8 cellular contexts compared by ENCODE assay signal in genomic region chr5:98770158-98770910, GRCh38. TPM values are rescaled to one million over a fixed set of nuclear protein-coding genes. Genes with fewer than 3 reads are reported as not detected.
A peak's percentile ranks its signal among the peaks of the same experiment; 100 is the strongest.
DNase-seq lines count a peak whose midpoint lies in the region; ATAC-seq and TF ChIP-seq lines count a peak whose summit lies in the region.

No MANE protein-coding gene starts in this region.

- H3K36me3 ChIP-seq in NT2/D1 (ENCODE audit: insufficient read depth, insufficient read length, low read length) (no peaks in the 10 kb centered on the region), prostate gland (no peaks in the 10 kb centered on the region)

- TF ChIP-seq CTCF in prostate gland (IDR thresholded peaks at IDR 0.05) = no peak

- peaks cover 35% of the 10 kb centered on the region for H3K4me1 Mint-ChIP-seq in activated naive CD8-positive, alpha-beta T cell treated with anti-CD3 and anti-CD28 coated beads, Interleukin-2, amount 10 ng/mL, durations not matched to agents 7 days and 5 days

- H3K4me1 ChIP-seq in NT2/D1 (ENCODE audit: insufficient read depth, insufficient read length) (peaks cover 6% of the 10 kb centered on the region), right cardiac atrium (ENCODE audit: control insufficient read depth, insufficient read depth, low read length) (no peaks in the 10 kb centered on the region), prostate gland (replicated peaks) (no peaks in the 10 kb centered on the region)

- H3K4me3 Mint-ChIP-seq in activated naive CD8-positive, alpha-beta T cell treated with anti-CD3 and anti-CD28 coated beads, Interleukin-2, amount 10 ng/mL, durations not matched to agents 7 days and 5 days = peak overlapping the region; percentile 95

- H3K27me3 ChIP-seq in NT2/D1 (ENCODE audit: insufficient read depth, insufficient read length) = peaks cover 19% of the 10 kb centered on the region
- H3K27me3 ChIP-seq in right cardiac atrium (ENCODE audit: control insufficient read depth, insufficient read depth) = no peaks in the 10 kb centered on the region
- no peaks in the 10 kb centered on the region for H3K27me3 ChIP-seq in prostate gland (replicated peaks; ENCODE audit: insufficient read depth)

- ATAC-seq in GM19452 (IDR thresholded peaks at IDR 0.05; ENCODE audit: unreplicated experiment) = peak; percentile 8
- no peak for ATAC-seq in activated naive CD8-positive, alpha-beta T cell treated with anti-CD3 and anti-CD28 coated beads, Interleukin-2, amount 10 ng/mL, durations not matched to agents 7 days and 5 days (ENCODE audit: low read depth)
- no peak for ATAC-seq in right cardiac atrium
- no peak for ATAC-seq in HG03342 (IDR thresholded peaks at IDR 0.05; ENCODE audit: unreplicated experiment)
- no peak for ATAC-seq in HG02759 (IDR thresholded peaks at IDR 0.05; ENCODE audit: unreplicated experiment)

- under 1% methylated on average over 42 of the region's 42 CpGs for WGBS in right cardiac atrium
- under 1% methylated on average over 42 of the region's 42 CpGs for WGBS in prostate gland

- POLR2A ChIA-PET in activated naive CD8-positive, alpha-beta T cell treated with anti-CD3 and anti-CD28 coated beads, Interleukin-2, amount 10 ng/mL, durations not matched to agents 7 days and 5 days (lab: Charles Lee) = no interaction called here

- peak overlapping the region; percentile 80 for H3K9ac ChIP-seq in NT2/D1 (ENCODE audit: insufficient read length, low read depth)

- intact Hi-C loops in right cardiac atrium (cut with DNase I) = no loop called here
- intact Hi-C loops in prostate gland (cut with DNase I) = loop anchor here (5.0 to 10.0 kb wide), 4 partner anchors 338 to 1963 kb away; partner anchors contain the start of genes ERAP1 and RIOK2

- no peaks in the 10 kb centered on the region for H3K9me3 Mint-ChIP-seq in activated naive CD8-positive, alpha-beta T cell treated with anti-CD3 and anti-CD28 coated beads, Interleukin-2, amount 10 ng/mL, durations not matched to agents 7 days and 5 days

- H3K36me3 Mint-ChIP-seq in activated naive CD8-positive, alpha-beta T cell treated with anti-CD3 and anti-CD28 coated beads, Interleukin-2, amount 10 ng/mL, durations not matched to agents 7 days and 5 days = no peaks in the 10 kb centered on the region

- H3K4me3 ChIP-seq in NT2/D1 (ENCODE audit: insufficient read length, low read depth) (peak overlapping the region; percentile 54), right cardiac atrium (ENCODE audit: low read length) (peak overlapping the region; percentile 76), prostate gland (peak overlapping the region; percentile 51 to 55)

- H3K27ac Mint-ChIP-seq in activated naive CD8-positive, alpha-beta T cell treated with anti-CD3 and anti-CD28 coated beads, Interleukin-2, amount 10 ng/mL, durations not matched to agents 7 days and 5 days = peak overlapping the region; percentile 40

- peak; percentile 43 for DNase-seq in ACHN
- DNase-seq in NT2/D1 (ENCODE audit: low read depth, low spot score) = no peak
- DNase-seq in activated naive CD8-positive, alpha-beta T cell treated with anti-CD3 and anti-CD28 coated beads, Interleukin-2, amount 10 ng/mL, durations not matched to agents 7 days and 5 days = peak; percentile 48
- peak; percentile 38 to 72 (median 62) for DNase-seq in right cardiac atrium
- DNase-seq in prostate gland (ENCODE audit: low spot score) = peak; percentile 42

- TF ChIP-seq POLR2A in prostate gland (IDR thresholded peaks at IDR 0.05) = no peak

- H3K27me3 Mint-ChIP-seq in activated naive CD8-positive, alpha-beta T cell treated with anti-CD3 and anti-CD28 coated beads, Interleukin-2, amount 10 ng/mL, durations not matched to agents 7 days and 5 days = peaks cover 43% of the 10 kb centered on the region

- H3K27ac ChIP-seq in right cardiac atrium (ENCODE audit: low read length) (no peak overlapping the region), prostate gland (peak overlapping the region; percentile 64 to 70)

- H3K9me3 ChIP-seq in NT2/D1 (ENCODE audit: insufficient read depth, low read length) (no peaks in the 10 kb centered on the region), right cardiac atrium (ENCODE audit: control insufficient read depth, low read length) (no peaks in the 10 kb centered on the region), prostate gland (no peaks in the 10 kb centered on the region)

- in situ Hi-C loops in ACHN (cut with HindIII; ENCODE audit: low pct_ligation_motif_present, low pct_unique_long_range_greater_than_20kb, low sequenced_read_pairs) = no loop called here

RNA-seq across cellular contexts. Expression of gene RGMB, which starts 3.1 kb away (rescaled TPM):
- total RNA-seq in activated naive CD8-positive, alpha-beta T cell treated with anti-CD3 and anti-CD28 coated beads, Interleukin-2, amount 10 ng/mL, durations not matched to agents 7 days and 5 days = 1 to 10 TPM; 4.6 to 4.9 TPM
- total RNA-seq in right cardiac atrium (10 to 100 TPM; 15.6 to 17.7 (median 16.7) TPM), prostate gland (10 to 100 TPM; 56.5 to 62.2 TPM)
- 6.5 TPM for polyA plus RNA-seq in right cardiac atrium
